In the genomic region with DNA sequence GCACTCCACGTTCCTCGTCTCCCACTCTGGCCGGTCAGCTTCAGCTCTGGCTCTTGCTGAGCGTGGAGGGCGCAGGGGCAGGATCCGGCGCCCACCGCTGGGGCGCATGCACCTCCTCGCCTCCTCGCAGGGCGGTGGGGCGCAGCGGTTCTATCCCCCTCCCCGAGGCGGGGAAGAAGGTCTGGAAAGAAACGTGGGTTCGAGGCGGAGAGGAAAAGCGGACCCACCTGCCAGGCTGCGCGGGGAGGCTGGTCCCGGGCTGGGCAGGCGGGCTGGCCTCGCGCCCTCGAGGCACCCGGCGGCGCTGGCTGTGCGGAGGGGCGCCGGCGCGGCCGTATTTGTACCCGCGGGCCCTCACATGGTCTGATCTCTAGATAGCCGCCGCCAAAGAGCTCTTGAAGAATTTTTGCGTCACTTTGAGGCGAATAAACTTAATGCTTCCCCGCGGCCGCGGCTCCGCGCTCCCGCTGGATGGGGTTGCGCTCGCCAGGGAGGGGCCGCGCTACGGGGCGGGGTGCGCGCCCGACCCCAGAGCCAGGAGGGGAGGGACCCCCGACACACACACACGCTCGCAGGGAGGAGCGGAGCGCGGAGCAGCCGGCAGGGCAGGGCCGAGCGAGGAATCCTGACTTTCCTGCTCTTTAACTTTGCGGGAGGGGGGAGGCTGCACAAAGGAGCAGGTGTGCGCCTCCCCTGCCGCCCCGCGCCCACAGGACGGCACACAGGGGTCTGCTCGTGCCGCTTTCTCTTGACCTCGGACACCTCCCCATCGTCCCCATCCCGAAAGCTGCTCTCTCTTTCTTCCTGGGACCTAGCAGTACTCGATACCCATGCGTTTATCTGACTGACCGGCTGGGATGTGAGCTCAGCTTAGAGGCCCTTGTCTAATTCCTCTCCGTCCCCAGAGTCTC, we compare ENCODE assay signal across 8 cellular contexts. TPM values are rescaled to one million over a fixed set of nuclear protein-coding genes. Genes with fewer than 3 reads are reported as not detected.
DNase-seq lines count a peak whose midpoint lies in the region; ATAC-seq, FAIRE-seq and TF ChIP-seq lines count a peak whose summit lies in the region.

A gene (minus strand): TSS at position 312 of the 911 bp plus-strand sequence. CDS start 13,739 bp downstream, outside the sequence.

- H3K4me1 ChIP-seq in heart left ventricle, result peaks cover 0 to 29% (median 15%) of the 10 kb centered on the region in 12 donors

- H3K27ac Mint-ChIP-seq in T-helper 17 cell, result no peak within 1 kb of the TSS

- H3K4me3 Mint-ChIP-seq in T-helper 17 cell, result peak within 1 kb of the TSS; percentile 84

- H3K36me3 Mint-ChIP-seq in T-helper 17 cell (ENCODE audit: low read depth), result peaks cover 6% of the 10 kb centered on the region

- H3K27me3 Mint-ChIP-seq in T-helper 17 cell, result peaks cover 75% of the 10 kb centered on the region

- DNase-seq in NCI-H1105 treated with DMSO at 0.1 percent for 48 hours (lab: John Stamatoyannopoulos, UW), result peak; percentile 9
- DNase-seq in NCI-H1105 (lab: John Stamatoyannopoulos, UW), result no peak
- no peak for DNase-seq in T-helper 17 cell
- no peak for DNase-seq in heart left ventricle
- peak; percentile 67 for DNase-seq in retina
- no peak for DNase-seq in HTR-8/SVneo (ENCODE audit: insufficient read length, low spot score)

- intact Hi-C loops in heart left ventricle (cut with DNase I), result no loop called here

- H3K36me3 ChIP-seq in heart left ventricle, result no peaks in the 10 kb centered on the region

- H3K27me3 ChIP-seq in heart left ventricle, result peaks cover 0 to 51% (median 22%) of the 10 kb centered on the region in 9 donors

- TF ChIP-seq POLR2A in heart left ventricle (IDR thresholded peaks at IDR 0.05), result no peak

- H3K27ac ChIP-seq in heart left ventricle, result no peak within 1 kb of the TSS

- FAIRE-seq in HTR-8/SVneo (lab: Jason Lieb, UNC), result no peak

- H3K9me3 ChIP-seq in T-helper 17 cell (ENCODE audit: control insufficient read depth, low read length, poor library complexity, severe bottlenecking) (no peaks in the 10 kb centered on the region), heart left ventricle (no peaks in the 10 kb centered on the region)

- peaks cover 27% of the 10 kb centered on the region for H3K4me1 Mint-ChIP-seq in T-helper 17 cell

- TF ChIP-seq CTCF in heart left ventricle (IDR thresholded peaks at IDR 0.05), result no peak

- 2 to 7% (median 3%) methylated on average over 23 to 82 of the region's 82 CpGs for WGBS in heart left ventricle, 4 donors

- H3K4me3 ChIP-seq in heart left ventricle, result peak within 1 kb of the TSS; percentile 7 to 59 (median 47)

- ATAC-seq in T-helper 17 cell, result no peak
- ATAC-seq in heart left ventricle, result peak in 2 of 4 donors; percentile 13 to 34
- ATAC-seq in HG02938 (IDR thresholded peaks at IDR 0.05; ENCODE audit: unreplicated experiment), result no peak
- no peak for ATAC-seq in GM18907 (IDR thresholded peaks at IDR 0.05; ENCODE audit: unreplicated experiment)

RNA-seq across cellular contexts. Expression of the gene that starts here (rescaled TPM):
- total RNA-seq in T-helper 17 cell (1 to 10 TPM in 1 of 2 donors, under 1 TPM in 1; 0.10 to 5.0 TPM), heart left ventricle (1 to 10 TPM in 1 of 9 donors, under 1 TPM in 4, not detected in 4; 0.10 to 1.8 (median 0.17) TPM)
- polyA plus RNA-seq in heart left ventricle, result under 1 TPM; 0.04 to 0.73 TPM

Comparison
In these comparisons a context has a peak if more than half of its experiments do, and no peak if none do; other contexts are left out.
1. DNase-seq: peak in NCI-H1105 treated with DMSO at 0.1 percent for 48 hours (single experiment) and retina (single experiment); none in NCI-H1105 (single experiment), T-helper 17 cell (0 of 3), heart left ventricle (0 of 5) and HTR-8/SVneo (single experiment).